In genomic region chr20:50015993-50016770, GRCh38 we compare ENCODE assay signal across 13 cellular contexts. TPM values are rescaled to one million over a fixed set of nuclear protein-coding genes. Genes with fewer than 3 reads are reported as not detected.
DNase-seq lines count a peak whose midpoint lies in the region; ATAC-seq and TF ChIP-seq lines count a peak whose summit lies in the region.
"Had no signal": no experiment of that assay in that cellular context is flagged by ENCODE, and none has a peak within 500 bp of the region (broad histone marks: within the 10 kb centered on the region; RNA-seq: fewer than 3 reads in every experiment).

No MANE protein-coding gene starts in this region.

- H4K20me1 ChIP-seq in BLaER1 treated with 17β-estradiol and CSF1 and Interleukin-3, amounts not matched to agents 10 nM and 100 nM = no peaks in the 10 kb centered on the region

- no peaks in the 10 kb centered on the region for H3K9me3 ChIP-seq in BLaER1 treated with 17β-estradiol and CSF1 and Interleukin-3, amounts not matched to agents 10 nM and 100 nM (replicated peaks in 1 of 11)
- H3K9me3 ChIP-seq in NT2/D1 (ENCODE audit: insufficient read depth, low read length) (no peaks in the 10 kb centered on the region), tibial artery (no peaks in the 10 kb centered on the region)
- H3K9me3 ChIP-seq: upper lobe of right lung had no signal

- H3K4me3 Mint-ChIP-seq in glutamatergic neuron (ENCODE audit: unreplicated experiment) (no peak overlapping the region), nephron progenitor cell (no peak overlapping the region)
- H3K4me3 Mint-ChIP-seq: activated CD8-positive, alpha-beta T cell treated with anti-CD3 and anti-CD28 coated beads, Interleukin-2, amount 10 ng/mL, durations not matched to agents 7 days and 5 days had no signal

- H3K27ac Mint-ChIP-seq in glutamatergic neuron (ENCODE audit: unreplicated experiment) (peak overlapping the region; percentile 64), nephron progenitor cell (peak overlapping the region; percentile 78)
- H3K27ac Mint-ChIP-seq: activated CD8-positive, alpha-beta T cell treated with anti-CD3 and anti-CD28 coated beads, Interleukin-2, amount 10 ng/mL, durations not matched to agents 7 days and 5 days had no signal

- DNase-seq in NT2/D1 (ENCODE audit: low read depth, low spot score) (no peak), glutamatergic neuron (peak; percentile 59), nephron progenitor cell (peak; percentile 61), GM13976 (ENCODE audit: low spot score) (no peak), tibial artery (no peak)
- DNase-seq: activated CD8-positive, alpha-beta T cell treated with anti-CD3 and anti-CD28 coated beads, Interleukin-2, amount 10 ng/mL, durations not matched to agents 7 days and 5 days; activated effector memory CD4-positive, alpha-beta T cell treated with Interleukin-2 at 50 U/mL for 16 hours; DND-41; nucleus accumbens; upper lobe of right lung had no signal

- peak overlapping the region in 9 of 11 experiments; percentile 4 to 63 (median 48); a peak in 17 of 22 replicates for H3K27ac ChIP-seq in BLaER1 treated with 17β-estradiol and CSF1 and Interleukin-3, amounts not matched to agents 10 nM and 100 nM
- peak overlapping the region in 1 of 2 donors; percentile 27 for H3K27ac ChIP-seq in tibial artery
- H3K27ac ChIP-seq: upper lobe of right lung had no signal

- 0 out of 22 replicates have a peak, but pooled peaks cover 0 to under 1% (median 0%) of the 10 kb centered on the region in 11 experiments for H3K27me3 ChIP-seq in BLaER1 treated with 17β-estradiol and CSF1 and Interleukin-3, amounts not matched to agents 10 nM and 100 nM
- H3K27me3 ChIP-seq in NT2/D1 (ENCODE audit: insufficient read depth, insufficient read length) (no peaks in the 10 kb centered on the region), tibial artery (no peaks in the 10 kb centered on the region)
- H3K27me3 ChIP-seq: upper lobe of right lung had no signal

- H3K36me3 Mint-ChIP-seq in glutamatergic neuron (ENCODE audit: unreplicated experiment) (no peaks in the 10 kb centered on the region), nephron progenitor cell (ENCODE audit: low read depth) (no peaks in the 10 kb centered on the region)

- intact Hi-C loops in tibial artery (cut with DNase I; ENCODE audit: low total_unique reads) = no loop called here

- H3K9ac ChIP-seq in BLaER1 treated with 17β-estradiol and CSF1 and Interleukin-3, amounts not matched to agents 10 nM and 100 nM = peak overlapping the region in 7 of 11 experiments; percentile 12 to 59 (median 41); a peak in 10 of 22 replicates
- H3K9ac ChIP-seq in NT2/D1 (ENCODE audit: insufficient read length, low read depth) = peak overlapping the region; percentile 66

- TF ChIP-seq CTCF in glutamatergic neuron (IDR thresholded peaks at IDR 0.05; ENCODE audit: partially characterized antibody, unreplicated experiment) (no peak), nephron progenitor cell (IDR thresholded peaks at IDR 0.05) (no peak), GM13976 (IDR thresholded peaks at IDR 0.05; ENCODE audit: borderline replicate concordance, control extremely low read depth, extremely low read depth, insufficient read depth, missing control alignments) (no peak), tibial artery (IDR thresholded peaks at IDR 0.05) (no peak)

- peaks cover 2% of the 10 kb centered on the region for H3K9me3 Mint-ChIP-seq in glutamatergic neuron (ENCODE audit: unreplicated experiment)
- H3K9me3 Mint-ChIP-seq in nephron progenitor cell = no peaks in the 10 kb centered on the region

- in situ Hi-C loops in GM13976 (cut with MboI; ENCODE audit: low sequenced_read_pairs, unreplicated experiment) = no loop called here

- H3K4me1 Mint-ChIP-seq in glutamatergic neuron (ENCODE audit: low read depth, unreplicated experiment) (peaks cover 20% of the 10 kb centered on the region), nephron progenitor cell (peaks cover 51% of the 10 kb centered on the region)

- H3K4me2 ChIP-seq in BLaER1 treated with 17β-estradiol and CSF1 and Interleukin-3, amounts not matched to agents 10 nM and 100 nM = peak overlapping the region; percentile 27 to 83 (median 62)

- H3K4me3 ChIP-seq in BLaER1 treated with 17β-estradiol and CSF1 and Interleukin-3, amounts not matched to agents 10 nM and 100 nM = no peak overlapping the region
- H3K4me3 ChIP-seq in NT2/D1 (ENCODE audit: insufficient read length, low read depth) (no peak overlapping the region), tibial artery (no peak overlapping the region)
- H3K4me3 ChIP-seq: upper lobe of right lung had no signal

- no peaks in the 10 kb centered on the region for H3K36me3 ChIP-seq in BLaER1 treated with 17β-estradiol and CSF1 and Interleukin-3, amounts not matched to agents 10 nM and 100 nM
- H3K36me3 ChIP-seq in NT2/D1 (ENCODE audit: insufficient read depth, insufficient read length, low read length) = no peaks in the 10 kb centered on the region
- H3K36me3 ChIP-seq in tibial artery = no peaks in the 10 kb centered on the region
- H3K36me3 ChIP-seq: upper lobe of right lung had no signal

- peaks cover 65 to 100% (median 85%) of the 10 kb centered on the region in 10 experiments for H3K4me1 ChIP-seq in BLaER1 treated with 17β-estradiol and CSF1 and Interleukin-3, amounts not matched to agents 10 nM and 100 nM
- H3K4me1 ChIP-seq in NT2/D1 (ENCODE audit: insufficient read depth, insufficient read length) (peaks cover 25% of the 10 kb centered on the region), tibial artery (peaks cover 0 to 38% (median 22%) of the 10 kb centered on the region in 4 donors)
- H3K4me1 ChIP-seq: upper lobe of right lung had no signal

- ATAC-seq in GM18907 (IDR thresholded peaks at IDR 0.05; ENCODE audit: unreplicated experiment) = no peak
- ATAC-seq in GM18909 (IDR thresholded peaks at IDR 0.05; ENCODE audit: poor library complexity, unreplicated experiment) = no peak
- ATAC-seq: activated CD8-positive, alpha-beta T cell treated with anti-CD3 and anti-CD28 coated beads, Interleukin-2, amount 10 ng/mL, durations not matched to agents 7 days and 5 days; upper lobe of right lung had no signal

- H3K27me3 Mint-ChIP-seq in glutamatergic neuron (ENCODE audit: unreplicated experiment) = peaks cover 8% of the 10 kb centered on the region
- H3K27me3 Mint-ChIP-seq in nephron progenitor cell (ENCODE audit: low read depth, poor library complexity) = peaks cover 4% of the 10 kb centered on the region

RNA-seq across cellular contexts. Expression of gene SNAI1, which starts 33.4 kb away (rescaled TPM):
- total RNA-seq in glutamatergic neuron (ENCODE audit: unreplicated experiment) = 3.9 TPM

Comparison
In these comparisons a context has a peak if more than half of its experiments do, and no peak if none do; other contexts are left out.
1. DNase-seq: peak in glutamatergic neuron (single experiment) and nephron progenitor cell (single experiment); none in NT2/D1 (single experiment), GM13976 (single experiment) and tibial artery (0 of 2).